1 cellular context compared by ENCODE assay signal in genomic region chr16:28187595-28188004, GRCh38.
A peak's percentile ranks its signal among the peaks of the same experiment; 100 is the strongest.
TF ChIP-seq lines count a peak whose summit lies in the region.

No MANE protein-coding gene starts in this region.

TF ChIP-seq in GM12878, 131 proteins besides CTCF, POLR2A, EP300 and RAD21 (continued from another document and continues in another):
- no peak for TF ChIP-seq HSF1 (IDR thresholded peaks at IDR 0.05; ENCODE audit: low read depth, low read length)
- peak; percentile 55; the same call in 1 of the 2 replicates for TF ChIP-seq BACH1 (IDR thresholded peaks at IDR 0.05; ENCODE audit: borderline replicate concordance)
- no peak for TF ChIP-seq ZSCAN29 (IDR thresholded peaks at IDR 0.05)
- no peak for TF ChIP-seq EGR1 (IDR thresholded peaks at IDR 0.05; ENCODE audit: borderline replicate concordance in 1 of 2, low read depth in 2 of 2, low read length in 2 of 2)
- TF ChIP-seq NRF1 (conservative IDR thresholded peaks at IDR 0.05; ENCODE audit: low read depth, low read length): no peak
- TF ChIP-seq SIN3A (IDR thresholded peaks at IDR 0.05; ENCODE audit: low read depth, low read length): no peak
- no peak for TF ChIP-seq RCOR1 (conservative IDR thresholded peaks at IDR 0.05; ENCODE audit: low read depth, low read length)
- TF ChIP-seq MEF2A (IDR thresholded peaks at IDR 0.05; ENCODE audit: insufficient read depth, low read depth, low read length): no peak
- TF ChIP-seq ETV6 (conservative IDR thresholded peaks at IDR 0.05 in 1 of 2, IDR thresholded peaks at IDR 0.05 in 1 of 2; ENCODE audit: borderline replicate concordance in 1 of 2, low read depth in 1 of 2): no peak
- TF ChIP-seq RUNX3 (IDR thresholded peaks at IDR 0.05; ENCODE audit: low read length): peak; percentile 40; the same call in 1 of the 2 replicates
- TF ChIP-seq, protein P1, sequence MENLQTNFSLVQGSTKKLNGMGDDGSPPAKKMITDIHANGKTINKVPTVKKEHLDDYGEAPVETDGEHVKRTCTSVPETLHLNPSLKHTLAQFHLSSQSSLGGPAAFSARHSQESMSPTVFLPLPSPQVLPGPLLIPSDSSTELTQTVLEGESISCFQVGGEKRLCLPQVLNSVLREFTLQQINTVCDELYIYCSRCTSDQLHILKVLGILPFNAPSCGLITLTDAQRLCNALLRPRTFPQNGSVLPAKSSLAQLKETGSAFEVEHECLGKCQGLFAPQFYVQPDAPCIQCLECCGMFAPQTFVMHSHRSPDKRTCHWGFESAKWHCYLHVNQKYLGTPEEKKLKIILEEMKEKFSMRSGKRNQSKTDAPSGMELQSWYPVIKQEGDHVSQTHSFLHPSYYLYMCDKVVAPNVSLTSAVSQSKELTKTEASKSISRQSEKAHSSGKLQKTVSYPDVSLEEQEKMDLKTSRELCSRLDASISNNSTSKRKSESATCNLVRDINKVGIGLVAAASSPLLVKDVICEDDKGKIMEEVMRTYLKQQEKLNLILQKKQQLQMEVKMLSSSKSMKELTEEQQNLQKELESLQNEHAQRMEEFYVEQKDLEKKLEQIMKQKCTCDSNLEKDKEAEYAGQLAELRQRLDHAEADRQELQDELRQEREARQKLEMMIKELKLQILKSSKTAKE (IDR thresholded peaks at IDR 0.05; ENCODE audit: low read depth, poor library complexity, severe bottlenecking): peak; percentile 57
- TF ChIP-seq TCF3 (IDR thresholded peaks at IDR 0.05; ENCODE audit: borderline replicate concordance, insufficient read depth, low read depth, low read length): no peak
- TF ChIP-seq, protein P2, sequence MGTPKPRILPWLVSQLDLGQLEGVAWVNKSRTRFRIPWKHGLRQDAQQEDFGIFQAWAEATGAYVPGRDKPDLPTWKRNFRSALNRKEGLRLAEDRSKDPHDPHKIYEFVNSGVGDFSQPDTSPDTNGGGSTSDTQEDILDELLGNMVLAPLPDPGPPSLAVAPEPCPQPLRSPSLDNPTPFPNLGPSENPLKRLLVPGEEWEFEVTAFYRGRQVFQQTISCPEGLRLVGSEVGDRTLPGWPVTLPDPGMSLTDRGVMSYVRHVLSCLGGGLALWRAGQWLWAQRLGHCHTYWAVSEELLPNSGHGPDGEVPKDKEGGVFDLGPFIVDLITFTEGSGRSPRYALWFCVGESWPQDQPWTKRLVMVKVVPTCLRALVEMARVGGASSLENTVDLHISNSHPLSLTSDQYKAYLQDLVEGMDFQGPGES (IDR thresholded peaks at IDR 0.05): no peak
- no peak for TF ChIP-seq ZZZ3 (IDR thresholded peaks at IDR 0.05; ENCODE audit: control insufficient read depth, insufficient read length, low read depth)
- peak in 1 of 2 experiments; percentile 43; a peak in 2 of 4 replicates for TF ChIP-seq IKZF2 (IDR thresholded peaks at IDR 0.05)
- no peak for TF ChIP-seq NBN (IDR thresholded peaks at IDR 0.05)
- TF ChIP-seq, protein P3, sequence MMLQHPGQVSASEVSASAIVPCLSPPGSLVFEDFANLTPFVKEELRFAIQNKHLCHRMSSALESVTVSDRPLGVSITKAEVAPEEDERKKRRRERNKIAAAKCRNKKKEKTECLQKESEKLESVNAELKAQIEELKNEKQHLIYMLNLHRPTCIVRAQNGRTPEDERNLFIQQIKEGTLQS (IDR thresholded peaks at IDR 0.05; ENCODE audit: borderline replicate concordance, extremely low read depth, low read depth, low read length): no peak
- TF ChIP-seq SMAD1 (IDR thresholded peaks at IDR 0.05; ENCODE audit: low read depth, partially characterized antibody): no peak
- TF ChIP-seq SUZ12 (IDR thresholded peaks at IDR 0.05; ENCODE audit: unreplicated experiment): no peak
- no peak for TF ChIP-seq KDM1A (IDR thresholded peaks at IDR 0.05; ENCODE audit: borderline replicate concordance)
- no peak for TF ChIP-seq TBL1XR1 (IDR thresholded peaks at IDR 0.05; ENCODE audit: low read depth, low read length)
- TF ChIP-seq ZNF207 (IDR thresholded peaks at IDR 0.05; ENCODE audit: borderline replicate concordance): no peak
- no peak for TF ChIP-seq SIX5 (IDR thresholded peaks at IDR 0.05; ENCODE audit: low read depth, low read length, severe bottlenecking)
- no peak for TF ChIP-seq CBX3 (IDR thresholded peaks at IDR 0.05; ENCODE audit: borderline replicate concordance, low read depth)
- no peak for TF ChIP-seq JUNB (IDR thresholded peaks at IDR 0.05)
- TF ChIP-seq ATF2 (IDR thresholded peaks at IDR 0.05; ENCODE audit: low read length): no peak; the same call in none of the 2 replicates
- TF ChIP-seq, protein P4, sequence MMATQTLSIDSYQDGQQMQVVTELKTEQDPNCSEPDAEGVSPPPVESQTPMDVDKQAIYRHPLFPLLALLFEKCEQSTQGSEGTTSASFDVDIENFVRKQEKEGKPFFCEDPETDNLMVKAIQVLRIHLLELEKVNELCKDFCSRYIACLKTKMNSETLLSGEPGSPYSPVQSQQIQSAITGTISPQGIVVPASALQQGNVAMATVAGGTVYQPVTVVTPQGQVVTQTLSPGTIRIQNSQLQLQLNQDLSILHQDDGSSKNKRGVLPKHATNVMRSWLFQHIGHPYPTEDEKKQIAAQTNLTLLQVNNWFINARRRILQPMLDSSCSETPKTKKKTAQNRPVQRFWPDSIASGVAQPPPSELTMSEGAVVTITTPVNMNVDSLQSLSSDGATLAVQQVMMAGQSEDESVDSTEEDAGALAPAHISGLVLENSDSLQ (IDR thresholded peaks at IDR 0.05): no peak; the same call in 1 of the 2 replicates
- no peak for TF ChIP-seq PAX8 (IDR thresholded peaks at IDR 0.05)
- no peak for TF ChIP-seq ZNF384 (IDR thresholded peaks at IDR 0.05; ENCODE audit: borderline replicate concordance, low read depth, low read length)
- no peak for TF ChIP-seq WRNIP1 (IDR thresholded peaks at IDR 0.05; ENCODE audit: borderline replicate concordance, low read depth, low read length)
- TF ChIP-seq ASH2L (IDR thresholded peaks at IDR 0.05; ENCODE audit: borderline replicate concordance, low read depth): no peak
- TF ChIP-seq, protein P5, sequence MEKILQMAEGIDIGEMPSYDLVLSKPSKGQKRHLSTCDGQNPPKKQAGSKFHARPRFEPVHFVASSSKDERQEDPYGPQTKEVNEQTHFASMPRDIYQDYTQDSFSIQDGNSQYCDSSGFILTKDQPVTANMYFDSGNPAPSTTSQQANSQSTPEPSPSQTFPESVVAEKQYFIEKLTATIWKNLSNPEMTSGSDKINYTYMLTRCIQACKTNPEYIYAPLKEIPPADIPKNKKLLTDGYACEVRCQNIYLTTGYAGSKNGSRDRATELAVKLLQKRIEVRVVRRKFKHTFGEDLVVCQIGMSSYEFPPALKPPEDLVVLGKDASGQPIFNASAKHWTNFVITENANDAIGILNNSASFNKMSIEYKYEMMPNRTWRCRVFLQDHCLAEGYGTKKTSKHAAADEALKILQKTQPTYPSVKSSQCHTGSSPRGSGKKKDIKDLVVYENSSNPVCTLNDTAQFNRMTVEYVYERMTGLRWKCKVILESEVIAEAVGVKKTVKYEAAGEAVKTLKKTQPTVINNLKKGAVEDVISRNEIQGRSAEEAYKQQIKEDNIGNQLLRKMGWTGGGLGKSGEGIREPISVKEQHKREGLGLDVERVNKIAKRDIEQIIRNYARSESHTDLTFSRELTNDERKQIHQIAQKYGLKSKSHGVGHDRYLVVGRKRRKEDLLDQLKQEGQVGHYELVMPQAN (conservative IDR thresholded peaks at IDR 0.05): no peak
- TF ChIP-seq MYB (IDR thresholded peaks at IDR 0.05; ENCODE audit: borderline replicate concordance, low read depth, low read length): no peak
- TF ChIP-seq ZBTB4 (CRISPR knock-in tag; IDR thresholded peaks at IDR 0.05): no peak
- TF ChIP-seq NFIC (IDR thresholded peaks at IDR 0.05; ENCODE audit: low read depth, low read length): no peak
- TF ChIP-seq NR2C2 (IDR thresholded peaks at IDR 0.05; ENCODE audit: borderline replicate concordance, control insufficient read depth, insufficient read length, low read depth): no peak
- no peak for TF ChIP-seq POLR2AphosphoS2 (IDR thresholded peaks at IDR 0.05; ENCODE audit: low read depth, low read length)
- TF ChIP-seq POU2F2 (IDR thresholded peaks at IDR 0.05; ENCODE audit: borderline replicate concordance, low read depth, low read length): no peak
- no peak for TF ChIP-seq YY1 (IDR thresholded peaks at IDR 0.05; ENCODE audit: low read depth, low read length)
- 0 out of 2 replicates have a peak, but pooled peaks have one; percentile 51 for TF ChIP-seq CHD2 (IDR thresholded peaks at IDR 0.05; ENCODE audit: borderline replicate concordance, low read depth, low read length)
- no peak for TF ChIP-seq RB1 (IDR thresholded peaks at IDR 0.05; ENCODE audit: borderline replicate concordance)
- peak; percentile 11 for TF ChIP-seq MEF2B (IDR thresholded peaks at IDR 0.05; ENCODE audit: partially characterized antibody, poor library complexity, severe bottlenecking)
- no peak for TF ChIP-seq BMI1 (IDR thresholded peaks at IDR 0.05; ENCODE audit: borderline replicate concordance)
- no peak for TF ChIP-seq CREM (IDR thresholded peaks at IDR 0.05; ENCODE audit: low read depth)
- no peak for TF ChIP-seq SPI1 (IDR thresholded peaks at IDR 0.05; ENCODE audit: borderline replicate concordance, insufficient read depth, low read depth, low read length)
- TF ChIP-seq, protein P6, sequence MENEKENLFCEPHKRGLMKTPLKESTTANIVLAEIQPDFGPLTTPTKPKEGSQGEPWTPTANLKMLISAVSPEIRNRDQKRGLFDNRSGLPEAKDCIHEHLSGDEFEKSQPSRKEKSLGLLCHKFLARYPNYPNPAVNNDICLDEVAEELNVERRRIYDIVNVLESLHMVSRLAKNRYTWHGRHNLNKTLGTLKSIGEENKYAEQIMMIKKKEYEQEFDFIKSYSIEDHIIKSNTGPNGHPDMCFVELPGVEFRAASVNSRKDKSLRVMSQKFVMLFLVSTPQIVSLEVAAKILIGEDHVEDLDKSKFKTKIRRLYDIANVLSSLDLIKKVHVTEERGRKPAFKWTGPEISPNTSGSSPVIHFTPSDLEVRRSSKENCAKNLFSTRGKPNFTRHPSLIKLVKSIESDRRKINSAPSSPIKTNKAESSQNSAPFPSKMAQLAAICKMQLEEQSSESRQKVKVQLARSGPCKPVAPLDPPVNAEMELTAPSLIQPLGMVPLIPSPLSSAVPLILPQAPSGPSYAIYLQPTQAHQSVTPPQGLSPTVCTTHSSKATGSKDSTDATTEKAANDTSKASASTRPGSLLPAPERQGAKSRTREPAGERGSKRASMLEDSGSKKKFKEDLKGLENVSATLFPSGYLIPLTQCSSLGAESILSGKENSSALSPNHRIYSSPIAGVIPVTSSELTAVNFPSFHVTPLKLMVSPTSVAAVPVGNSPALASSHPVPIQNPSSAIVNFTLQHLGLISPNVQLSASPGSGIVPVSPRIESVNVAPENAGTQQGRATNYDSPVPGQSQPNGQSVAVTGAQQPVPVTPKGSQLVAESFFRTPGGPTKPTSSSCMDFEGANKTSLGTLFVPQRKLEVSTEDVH (IDR thresholded peaks at IDR 0.05; ENCODE audit: low read depth, partially characterized antibody): no peak
- TF ChIP-seq ZBTB33 (IDR thresholded peaks at IDR 0.05): no peak
- no peak for TF ChIP-seq MYC (IDR thresholded peaks at IDR 0.05; ENCODE audit: insufficient read depth, insufficient read length, insufficient replicate concordance, low read length, severe bottlenecking)
